19 cellular contexts compared by ENCODE assay signal in genomic region chr4:140395668-140396067, GRCh38. TPM values are rescaled to one million over a fixed set of nuclear protein-coding genes. Genes with fewer than 3 reads are reported as not detected.
DNase-seq lines count a peak whose midpoint lies in the region; ATAC-seq, FAIRE-seq and TF ChIP-seq lines count a peak whose summit lies in the region.
"Had no signal": no experiment of that assay in that cellular context is flagged by ENCODE, and none has a peak within 500 bp of the region (broad histone marks: within the 10 kb centered on the region; RNA-seq: fewer than 3 reads in every experiment).

No MANE protein-coding gene starts in this region.

- no peak overlapping the region for H4K8ac ChIP-seq in H1 (ENCODE audit: extremely low read depth, insufficient read depth, low read length)
- H4K8ac ChIP-seq in mesendoderm (ENCODE audit: low read depth, low read length), result no peak overlapping the region

- H3K4me3 Mint-ChIP-seq in MCF 10A (ENCODE audit: unreplicated experiment), result no peak overlapping the region
- H3K4me3 Mint-ChIP-seq in natural killer cell treated with Interleukin-12 subunit alpha and Interleukin-12 subunit beta and Interleukin-15 and Interleukin-18, amount 100 ng/mL, for 72 hours, result no peak overlapping the region
- H3K4me3 Mint-ChIP-seq: CD14-positive monocyte, T-helper 17 cell had no signal

- ATAC-seq in HG02970 (IDR thresholded peaks at IDR 0.05; ENCODE audit: low FRiP score, unreplicated experiment), result no peak
- no peak for ATAC-seq in natural killer cell treated with Interleukin-12 subunit alpha and Interleukin-12 subunit beta and Interleukin-15 and Interleukin-18, amount 100 ng/mL, for 72 hours
- ATAC-seq: T-helper 17 cell had no signal

- 53% methylated on average over 5 of the region's 5 CpGs for WGBS in mammary epithelial cell (ENCODE audit: low coverage, missing lambda C conversion rate)
- 65% methylated on average over 5 of the region's 5 CpGs; no CpG with 5 or more reads in 1 of the 2 experiments for WGBS in H1 (ENCODE audit: extremely low coverage in 1 of 2, insufficient coverage in 1 of 2, insufficient read length in 1 of 2, insufficient replicate concordance in 2 of 2, low coverage in 1 of 2, low lambda C conversion rate in 2 of 2, missing lambda C conversion rate in 1 of 2), 2 experiments
- no CpG with 5 or more reads among the region's 5 CpGs for WGBS in mesendoderm (ENCODE audit: extremely low coverage, insufficient coverage, low lambda C conversion rate)

- no peaks in the 10 kb centered on the region for H3K9me3 ChIP-seq in mammary epithelial cell (replicated peaks; ENCODE audit: insufficient read depth, low read length)
- H3K9me3 ChIP-seq in H1 (ENCODE audit: insufficient read depth in 2 of 2, low read depth in 1 of 2, low read length in 1 of 2), result no peaks in the 10 kb centered on the region

- H3K36me3 ChIP-seq in mammary epithelial cell (ENCODE audit: insufficient read depth, low read length), result no peaks in the 10 kb centered on the region
- no peaks in the 10 kb centered on the region for H3K36me3 ChIP-seq in H1 (ENCODE audit: control insufficient read depth in 2 of 4, insufficient read depth in 4 of 4, low read length in 3 of 4)
- H3K36me3 ChIP-seq in mesendoderm (ENCODE audit: control insufficient read depth, insufficient read depth, low read length), result no peaks in the 10 kb centered on the region

- H3K4me2 ChIP-seq in mammary epithelial cell (ENCODE audit: insufficient read depth, low read depth, low read length) (no peak overlapping the region), H1 (ENCODE audit: insufficient read depth in 1 of 2, low read depth in 2 of 2, low read length in 2 of 2) (no peak overlapping the region), mesendoderm (ENCODE audit: low read length) (no peak overlapping the region)

- H2BK120ac ChIP-seq in H1 (replicated peaks; ENCODE audit: low read depth, low read length) (no peak overlapping the region), mesendoderm (ENCODE audit: low read depth, low read length) (no peak overlapping the region)

- H3K9ac ChIP-seq in mammary epithelial cell (ENCODE audit: insufficient read depth, low read length) (no peak overlapping the region), H1 (replicated peaks in 1 of 4; ENCODE audit: extremely low read depth in 1 of 4, low read depth in 3 of 4, low read length in 3 of 4) (no peak overlapping the region), mesendoderm (ENCODE audit: low read length) (no peak overlapping the region)

- FAIRE-seq in H1 (lab: Jason Lieb, UNC), result no peak
- FAIRE-seq: GM19239, H54, HTR-8/SVneo, RCC 7860 had no signal

- H3K18ac ChIP-seq in H1 (ENCODE audit: extremely low read depth, low read length), result no peak overlapping the region
- H3K18ac ChIP-seq in mesendoderm (ENCODE audit: low read length), result no peak overlapping the region

- H3K27ac ChIP-seq in mammary epithelial cell (ENCODE audit: insufficient read depth, low read depth, low read length), result no peak overlapping the region
- no peak overlapping the region for H3K27ac ChIP-seq in H1 (ENCODE audit: low read depth, low read length)
- no peak overlapping the region for H3K27ac ChIP-seq in mesendoderm (ENCODE audit: low read depth, low read length)
- H3K27ac ChIP-seq: HL-60 had no signal

- no peak overlapping the region for H2BK12ac ChIP-seq in H1 (ENCODE audit: low read depth, low read length)

- CTCF ChIA-PET in MCF 10A (lab: Yijun Ruan, JAX), result no interaction called here
- CTCF ChIA-PET in mammary epithelial cell (lab: Charles Lee; ENCODE audit: low non-redundant PET), result no interaction called here
- CTCF ChIA-PET in H1 (lab: Charles Lee; ENCODE audit: partially characterized antibody), result interaction anchor here (0.8 kb wide), 1 partner anchor 241 kb away, joined by 3 read pairs; no protein-coding TSS in a partner anchor

- POLR2A ChIA-PET in MCF 10A (lab: Yijun Ruan, JAX) (no interaction called here), H1 (lab: Charles Lee; ENCODE audit: partially characterized antibody) (no interaction called here)

- no peak overlapping the region for H2BK15ac ChIP-seq in H1 (ENCODE audit: low read length)
- no peak overlapping the region for H2BK15ac ChIP-seq in mesendoderm (replicated peaks; ENCODE audit: low read depth)

- no peak overlapping the region for H2BK20ac ChIP-seq in H1 (ENCODE audit: low read length)

- H2AFZ ChIP-seq in mammary epithelial cell (ENCODE audit: low read depth, low read length), result no peak overlapping the region
- no peak overlapping the region for H2AFZ ChIP-seq in H1 (ENCODE audit: low read length)

- dilution Hi-C loops in mammary epithelial cell (cut with HindIII; ENCODE audit: low sequenced_read_pairs), result no loop called here

- H3K56ac ChIP-seq in H1 (replicated peaks; ENCODE audit: insufficient read length, low read depth, low read length), result no peak overlapping the region
- no peak overlapping the region for H3K56ac ChIP-seq in mesendoderm (ENCODE audit: low read length)

- TF ChIP-seq RAD21 in H1 (IDR thresholded peaks at IDR 0.05 in 1 of 2, conservative IDR thresholded peaks at IDR 0.05 in 1 of 2; ENCODE audit: low read depth in 2 of 2, low read length in 2 of 2), result peak; percentile 53 to 62

- H4K91ac ChIP-seq in H1 (replicated peaks; ENCODE audit: insufficient read length, low read length), result no peak overlapping the region

- no peaks in the 10 kb centered on the region for H3K79me2 ChIP-seq in mammary epithelial cell (ENCODE audit: insufficient read depth, low read length)
- H3K79me2 ChIP-seq in H1 (ENCODE audit: control insufficient read depth in 1 of 2, insufficient read depth in 2 of 2, low read length in 2 of 2), result no peaks in the 10 kb centered on the region
- no peaks in the 10 kb centered on the region for H3K79me2 ChIP-seq in mesendoderm (ENCODE audit: control insufficient read depth, insufficient read depth, low read length)

- no peak for TF ChIP-seq POLR2A in H1 (IDR thresholded peaks at IDR 0.05; ENCODE audit: control extremely low read depth in 1 of 2, low read depth in 2 of 2, low read length in 2 of 2)

- no peak overlapping the region for H3K27ac Mint-ChIP-seq in MCF 10A (ENCODE audit: low read depth, unreplicated experiment)
- no peak overlapping the region for H3K27ac Mint-ChIP-seq in natural killer cell treated with Interleukin-12 subunit alpha and Interleukin-12 subunit beta and Interleukin-15 and Interleukin-18, amount 100 ng/mL, for 72 hours
- H3K27ac Mint-ChIP-seq: T-helper 17 cell had no signal

- H3K9me3 Mint-ChIP-seq in MCF 10A (ENCODE audit: unreplicated experiment), result no peaks in the 10 kb centered on the region
- no peaks in the 10 kb centered on the region for H3K9me3 Mint-ChIP-seq in natural killer cell treated with Interleukin-12 subunit alpha and Interleukin-12 subunit beta and Interleukin-15 and Interleukin-18, amount 100 ng/mL, for 72 hours
- H3K9me3 Mint-ChIP-seq: CD14-positive monocyte had no signal

- TF ChIP-seq EP300 in H1 (IDR thresholded peaks at IDR 0.05; ENCODE audit: borderline replicate concordance in 1 of 2, low read depth in 2 of 2, low read length in 2 of 2), result no peak

- H2AK5ac ChIP-seq in H1 (ENCODE audit: low read depth, low read length) (no peak overlapping the region), mesendoderm (ENCODE audit: low read length) (no peak overlapping the region)

- H3K36me3 Mint-ChIP-seq in MCF 10A (ENCODE audit: insufficient read depth, unreplicated experiment), result peaks cover 6% of the 10 kb centered on the region
- H3K36me3 Mint-ChIP-seq in natural killer cell treated with Interleukin-12 subunit alpha and Interleukin-12 subunit beta and Interleukin-15 and Interleukin-18, amount 100 ng/mL, for 72 hours, result no peaks in the 10 kb centered on the region
- H3K36me3 Mint-ChIP-seq: CD14-positive monocyte had no signal

- H4K20me1 ChIP-seq in mammary epithelial cell (ENCODE audit: insufficient read depth, low read length) (no peaks in the 10 kb centered on the region), H1 (replicated peaks in 1 of 2; ENCODE audit: control insufficient read depth in 1 of 2, insufficient read depth in 2 of 2, low read length in 2 of 2) (no peaks in the 10 kb centered on the region)

- in situ Hi-C loops in mammary epithelial cell (cut with MboI; ENCODE audit: low sequenced_read_pairs in 2 of 2), result no loop called here

- H2BK5ac ChIP-seq in H1 (ENCODE audit: low read depth, low read length), result no peak overlapping the region
- no peak overlapping the region for H2BK5ac ChIP-seq in mesendoderm (ENCODE audit: low read length)

- no peaks in the 10 kb centered on the region for H3K27me3 Mint-ChIP-seq in MCF 10A (ENCODE audit: insufficient read depth, unreplicated experiment)
- H3K27me3 Mint-ChIP-seq in natural killer cell treated with Interleukin-12 subunit alpha and Interleukin-12 subunit beta and Interleukin-15 and Interleukin-18, amount 100 ng/mL, for 72 hours, result peaks cover 5 to 25% of the 10 kb centered on the region in 2 donors

- no peaks in the 10 kb centered on the region for H3K23me2 ChIP-seq in H1 (ENCODE audit: low read depth, low read length)

- no peaks in the 10 kb centered on the region for H3K79me1 ChIP-seq in H1 (ENCODE audit: low read depth, low read length)
- no peaks in the 10 kb centered on the region for H3K79me1 ChIP-seq in mesendoderm (ENCODE audit: low read length)

- H3K4me3 ChIP-seq in mammary epithelial cell (replicated peaks in 1 of 3; ENCODE audit: insufficient read depth in 1 of 3, low read depth in 2 of 3, low read length in 3 of 3), result no peak overlapping the region
- H3K4me3 ChIP-seq in H1 (ENCODE audit: extremely low read depth in 1 of 4, insufficient read depth in 2 of 4, low read depth in 3 of 4, low read length in 4 of 4), result no peak overlapping the region
- no peak overlapping the region for H3K4me3 ChIP-seq in mesendoderm (ENCODE audit: low read length)

- H3K14ac ChIP-seq in H1 (ENCODE audit: insufficient read length), result no peak overlapping the region

- H3K4ac ChIP-seq in H1 (replicated peaks; ENCODE audit: insufficient read length, low read depth, low read length) (no peak overlapping the region), mesendoderm (ENCODE audit: low read depth, low read length) (no peak overlapping the region)

- intact Hi-C loops in MCF 10A (cut with micrococcal nuclease) (no loop called here), mammary epithelial cell (cut with micrococcal nuclease) (no loop called here)

- no peaks in the 10 kb centered on the region for H3K4me1 Mint-ChIP-seq in MCF 10A (ENCODE audit: insufficient read depth, unreplicated experiment)
- H3K4me1 Mint-ChIP-seq in natural killer cell treated with Interleukin-12 subunit alpha and Interleukin-12 subunit beta and Interleukin-15 and Interleukin-18, amount 100 ng/mL, for 72 hours (ENCODE audit: low read depth in 2 of 2), result no peaks in the 10 kb centered on the region
- H3K4me1 Mint-ChIP-seq: CD14-positive monocyte, T-helper 17 cell had no signal

- H3K27me3 ChIP-seq in mammary epithelial cell (ENCODE audit: insufficient read depth, low read length), result peaks cover 2% of the 10 kb centered on the region
- H3K27me3 ChIP-seq in H1 (replicated peaks in 1 of 4; ENCODE audit: control insufficient read depth in 3 of 4, extremely low read depth in 1 of 4, insufficient read depth in 3 of 4, low read length in 3 of 4), result peaks cover 0 to 2% (median 0%) of the 10 kb centered on the region in 4 experiments; a peak in 1 of 7 replicates
- no peaks in the 10 kb centered on the region for H3K27me3 ChIP-seq in mesendoderm (ENCODE audit: insufficient read depth, low read length, poor library complexity)

- DNase-seq in MCF 10A (ENCODE audit: unreplicated experiment) (peak; percentile 4), mammary epithelial cell (no peak), NCI-H69 (lab: John Stamatoyannopoulos, UW) (peak; percentile 18), H1 (ENCODE audit: low read depth in 1 of 2, low spot score in 2 of 2) (no peak), mesendoderm (peak; percentile 31), NCI-H1092 treated with DMSO at 0.1 percent for 48 hours (lab: John Stamatoyannopoulos, UW) (no peak)
- no peak for DNase-seq in natural killer cell treated with Interleukin-12 subunit alpha and Interleukin-12 subunit beta and Interleukin-15 and Interleukin-18, amount 100 ng/mL, for 72 hours (ENCODE audit: low spot score)
- DNase-seq: NCI-H1048, NCI-H2081 treated with DMSO at 0.1 percent for 48 hours, NCI-H226, SIG-M5, T-helper 17 cell had no signal

- TF ChIP-seq CTCF in MCF 10A (IDR thresholded peaks at IDR 0.05; ENCODE audit: unreplicated experiment), result no peak
- TF ChIP-seq CTCF in mammary epithelial cell (conservative IDR thresholded peaks at IDR 0.05 in 1 of 2, IDR thresholded peaks at IDR 0.05 in 1 of 2; ENCODE audit: extremely low read depth in 1 of 2, insufficient read depth in 1 of 2, low read depth in 1 of 2, low read length in 2 of 2), result no peak
- TF ChIP-seq CTCF in H1 (IDR thresholded peaks at IDR 0.05; ENCODE audit: control extremely low read depth in 1 of 3, insufficient read depth in 1 of 3, low read depth in 1 of 3, low read length in 3 of 3), result no peak

- BruUV-seq in MCF 10A (replicated peaks; lab: Mats Ljungman, UMichigan), result no TSS peak
- no TSS peak for BruUV-seq in mammary epithelial cell (replicated peaks; lab: Mats Ljungman, UMichigan)

- H3K4me1 ChIP-seq in mammary epithelial cell (ENCODE audit: insufficient read depth, low read length) (no peaks in the 10 kb centered on the region), H1 (replicated peaks in 1 of 4; ENCODE audit: control insufficient read depth in 3 of 4, insufficient read depth in 4 of 4, low read length in 3 of 4) (no peaks in the 10 kb centered on the region), mesendoderm (ENCODE audit: control insufficient read depth, low read depth, low read length) (no peaks in the 10 kb centered on the region)

- H4K5ac ChIP-seq in H1 (ENCODE audit: insufficient read length, low read depth, low read length) (no peak overlapping the region), mesendoderm (ENCODE audit: low read length) (no peak overlapping the region)

- H3K23ac ChIP-seq in H1 (ENCODE audit: insufficient read length) (no peak overlapping the region), mesendoderm (ENCODE audit: low read length) (no peak overlapping the region)

RNA-seq across cellular contexts. Expression of gene SCOC, which starts 22.2 kb away (rescaled TPM):
- total RNA-seq in MCF 10A (2022), result 49.2 and 57.5 TPM in 2 replicates
- 100 to 1,000 TPM in 1 of 2 donors, 10 to 100 TPM in 1; 57.2 to 110 TPM for total RNA-seq in mammary epithelial cell
- polyA plus RNA-seq in mammary epithelial cell, result 35.1 TPM
- polyA minus RNA-seq in mammary epithelial cell, result 10.1 TPM
- total RNA-seq in H1 (2021; fragmentation: NEBNext Ultra II Directional; extraction: Animal tissue kit (Norgen Biotek cat#: 25700)), result 33.1 and 33.4 TPM in 2 replicates
- 4.5 and 12.1 TPM in 2 replicates for polyA plus RNA-seq in H1 (2011; rRNA removed)
- 19.2 TPM for polyA plus RNA-seq in H1 (2011; cell fraction: cytosol; rRNA removed)
- 2.0 TPM for polyA plus RNA-seq in H1 (2011; cell fraction: nucleus; rRNA removed)
- 10.1 to 24.6 TPM (median 11.7 TPM) in 4 replicates for polyA plus RNA-seq in H1 (2012, experiment 1 of 2)
- 6.1 TPM for polyA plus RNA-seq in H1 (2012, experiment 2 of 2)
- 19.1 TPM for polyA plus RNA-seq in H1 (2013, experiment 1 of 2)
- 21.2 TPM for polyA plus RNA-seq in H1 (2013, experiment 2 of 2)
- polyA minus RNA-seq in H1 (2011; rRNA and poly(A)+ RNA removed), result 4.2 and 5.2 TPM in 2 replicates
- 11.4 TPM for polyA minus RNA-seq in H1 (2011; cell fraction: cytosol; rRNA and poly(A)+ RNA removed)
- polyA minus RNA-seq in H1 (2011; cell fraction: nucleus; rRNA and poly(A)+ RNA removed), result 12.6 TPM
- 31.3 TPM for polyA plus RNA-seq in mesendoderm (2013, experiment 1 of 2)
- 31.6 TPM for polyA plus RNA-seq in mesendoderm (2013, experiment 2 of 2)
- 10 to 100 TPM; 22.0 to 29.5 TPM for total RNA-seq in natural killer cell treated with Interleukin-12 subunit alpha and Interleukin-12 subunit beta and Interleukin-15 and Interleukin-18, amount 100 ng/mL, for 72 hours

RNA-seq across cellular contexts. Expression of gene CLGN, which starts 31.8 kb away (rescaled TPM):
- total RNA-seq in MCF 10A (2022), result 10.7 and 37.6 TPM in 2 replicates
- under 1 TPM in 1 of 2 donors, not detected in 1; under 0.01 TPM for total RNA-seq in mammary epithelial cell
- not detected for polyA plus RNA-seq in mammary epithelial cell
- polyA minus RNA-seq in mammary epithelial cell, result not detected
- total RNA-seq in H1 (2021; fragmentation: NEBNext Ultra II Directional; extraction: Animal tissue kit (Norgen Biotek cat#: 25700)), result 3.1 and 3.2 TPM in 2 replicates
- polyA plus RNA-seq in H1 (2011; rRNA removed), result 0.63 and 1.7 TPM in 2 replicates
- 2.5 TPM for polyA plus RNA-seq in H1 (2011; cell fraction: cytosol; rRNA removed)
- 0.46 TPM for polyA plus RNA-seq in H1 (2011; cell fraction: nucleus; rRNA removed)
- 2.6 to 4.8 TPM (median 2.8 TPM) in 4 replicates for polyA plus RNA-seq in H1 (2012, experiment 1 of 2)
- polyA plus RNA-seq in H1 (2012, experiment 2 of 2), result 0.41 TPM
- 8.0 TPM for polyA plus RNA-seq in H1 (2013, experiment 1 of 2)
- polyA plus RNA-seq in H1 (2013, experiment 2 of 2), result 8.3 TPM
- 0.69 and 1.4 TPM in 2 replicates for polyA minus RNA-seq in H1 (2011; rRNA and poly(A)+ RNA removed)
- polyA minus RNA-seq in H1 (2011; cell fraction: cytosol; rRNA and poly(A)+ RNA removed), result 0.66 TPM
- polyA minus RNA-seq in H1 (2011; cell fraction: nucleus; rRNA and poly(A)+ RNA removed), result 1.1 TPM
- 2.3 TPM for polyA plus RNA-seq in mesendoderm (2013, experiment 1 of 2)
- polyA plus RNA-seq in mesendoderm (2013, experiment 2 of 2), result 2.4 TPM
- total RNA-seq in natural killer cell treated with Interleukin-12 subunit alpha and Interleukin-12 subunit beta and Interleukin-15 and Interleukin-18, amount 100 ng/mL, for 72 hours, result under 1 TPM in 1 of 2 donors, not detected in 1; 0.26 TPM
- total RNA-seq: T-helper 17 cell had no signal

Comparison
In these comparisons a context has a peak if more than half of its experiments do, and no peak if none do; other contexts are left out.
1. DNase-seq: peak in MCF 10A (single experiment), NCI-H69 (single experiment) and mesendoderm (single experiment); none in mammary epithelial cell (single experiment), H1 (0 of 2), NCI-H1092 treated with DMSO at 0.1 percent for 48 hours (single experiment) and natural killer cell treated with Interleukin-12 subunit alpha and Interleukin-12 subunit beta and Interleukin-15 and Interleukin-18, amount 100 ng/mL, for 72 hours (single experiment).